Comparison of ENCODE assay signal across 19 cellular contexts in the genomic region with DNA sequence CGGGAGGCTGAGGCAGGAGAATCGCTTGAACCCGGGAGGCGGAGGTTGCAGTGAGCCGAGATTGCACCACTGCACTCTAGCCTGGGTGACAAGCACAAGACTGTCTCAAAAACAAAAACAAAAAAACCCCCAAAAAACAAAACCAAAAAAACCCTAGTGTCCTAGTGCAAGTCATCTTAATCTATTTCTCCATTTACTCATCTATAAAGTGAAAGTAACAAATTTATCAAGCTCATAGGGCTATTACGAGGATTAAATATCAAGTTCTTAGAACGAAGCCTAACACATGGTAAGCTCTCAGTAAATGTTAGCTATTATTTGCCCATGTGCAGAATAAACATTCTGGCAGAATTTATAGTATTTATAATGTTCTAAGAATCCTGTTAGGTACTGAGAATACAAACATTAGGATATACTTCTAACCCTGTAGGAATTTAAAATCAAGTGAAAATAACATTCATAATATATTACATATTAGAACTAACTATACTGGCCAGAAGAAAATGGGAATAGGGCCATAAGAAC. TPM values are rescaled to one million over a fixed set of nuclear protein-coding genes. Genes with fewer than 3 reads are reported as not detected.
A peak's percentile ranks its signal among the peaks of the same experiment; 100 is the strongest.
DNase-seq lines count a peak whose midpoint lies in the region; ATAC-seq, FAIRE-seq and TF ChIP-seq lines count a peak whose summit lies in the region.
"Had no signal": no experiment of that assay in that cellular context is flagged by ENCODE, and none has a peak within 500 bp of the region (broad histone marks: within the 10 kb centered on the region; RNA-seq: fewer than 3 reads in every experiment).

No MANE protein-coding gene starts in this region.

- H3K36me3 ChIP-seq in CD4-positive, CD25-positive, alpha-beta regulatory T cell (ENCODE audit: control insufficient read depth, insufficient read depth, low read length): peaks cover 37% of the 10 kb centered on the region
- H3K36me3 ChIP-seq in HEK293 (ENCODE audit: control insufficient read depth in 2 of 2, insufficient read depth in 1 of 2, low read length in 2 of 2) (peaks cover 24 to 36% of the 10 kb centered on the region in 2 experiments), prostate gland (peaks cover 0 to 7% of the 10 kb centered on the region in 2 donors), adrenal gland (replicated peaks in 1 of 2) (peaks cover 0 to 16% of the 10 kb centered on the region in 2 donors)

- H3K9me3 ChIP-seq in CD4-positive, CD25-positive, alpha-beta regulatory T cell (ENCODE audit: control insufficient read depth in 2 of 2, low read length in 2 of 2): no peaks in the 10 kb centered on the region
- H3K9me3 ChIP-seq in HEK293 (ENCODE audit: control insufficient read depth, insufficient read depth, low read depth, low read length) (no peaks in the 10 kb centered on the region), prostate gland (no peaks in the 10 kb centered on the region), adrenal gland (replicated peaks in 1 of 3) (no peaks in the 10 kb centered on the region)

- intact Hi-C loops in prostate gland (cut with DNase I) (no loop called here), adrenal gland (cut with DNase I) (no loop called here)

- no peak for TF ChIP-seq POLR2A in prostate gland (IDR thresholded peaks at IDR 0.05)
- TF ChIP-seq POLR2A in adrenal gland (IDR thresholded peaks at IDR 0.05): no peak

- peak overlapping the region; percentile 34 for H3K4me3 ChIP-seq in CD4-positive, CD25-positive, alpha-beta regulatory T cell (ENCODE audit: low read depth, low read length)
- H3K4me3 ChIP-seq in HEK293 (ENCODE audit: low read depth, low read length) (no peak overlapping the region), prostate gland (peak overlapping the region in 1 of 2 donors; percentile 5), adrenal gland (no peak overlapping the region)
- H3K4me3 ChIP-seq: coronary artery had no signal

- no peaks in the 10 kb centered on the region for H3K27me3 ChIP-seq in CD4-positive, CD25-positive, alpha-beta regulatory T cell (ENCODE audit: control insufficient read depth, insufficient read depth, low read length)
- no peaks in the 10 kb centered on the region for H3K27me3 ChIP-seq in prostate gland (replicated peaks; ENCODE audit: insufficient read depth)
- no peaks in the 10 kb centered on the region for H3K27me3 ChIP-seq in adrenal gland

- H3K27ac Mint-ChIP-seq in CD4-positive, CD25-positive, alpha-beta regulatory T cell: peak overlapping the region in 2 of 3 donors; percentile 38 to 45
- H3K27ac Mint-ChIP-seq in chondrocyte (ENCODE audit: unreplicated experiment): peak overlapping the region; percentile 85
- no peak overlapping the region for H3K27ac Mint-ChIP-seq in T-helper 2 cell treated with Interferon-gamma antibody and Interleukin-4, amounts not matched to agents 5 μg/mL and 100 μg/mL, for 36 hours
- H3K27ac Mint-ChIP-seq: brain had no signal

- H3K27me3 Mint-ChIP-seq in CD4-positive, CD25-positive, alpha-beta regulatory T cell: no peaks in the 10 kb centered on the region
- H3K27me3 Mint-ChIP-seq in chondrocyte (ENCODE audit: low read depth): no peaks in the 10 kb centered on the region
- H3K27me3 Mint-ChIP-seq in T-helper 2 cell treated with Interferon-gamma antibody and Interleukin-4, amounts not matched to agents 5 μg/mL and 100 μg/mL, for 36 hours (ENCODE audit: low read depth): no peaks in the 10 kb centered on the region
- H3K27me3 Mint-ChIP-seq: brain had no signal

- WGBS in prostate gland: 70% methylated on average over 7 of the region's 7 CpGs
- 76 to 86% (median 80%) methylated on average over 7 of the region's 7 CpGs for WGBS in adrenal gland, 4 donors

- H3K27ac ChIP-seq in CD4-positive, CD25-positive, alpha-beta regulatory T cell (ENCODE audit: insufficient read depth, low read length, poor library complexity, severe bottlenecking): no peak overlapping the region
- H3K27ac ChIP-seq in HEK293 (ENCODE audit: extremely low read depth, low read depth, low read length) (no peak overlapping the region), prostate gland (peak overlapping the region; percentile 56 to 80), adrenal gland (no peak overlapping the region)
- H3K27ac ChIP-seq: coronary artery had no signal

- no peaks in the 10 kb centered on the region for H3K4me1 ChIP-seq in CD4-positive, CD25-positive, alpha-beta regulatory T cell (ENCODE audit: control insufficient read depth, insufficient read depth, low read length, poor library complexity, severe bottlenecking)
- H3K4me1 ChIP-seq in HEK293 (ENCODE audit: control insufficient read depth, insufficient read depth, low read length): peaks cover 18% of the 10 kb centered on the region
- H3K4me1 ChIP-seq in prostate gland (replicated peaks): no peaks in the 10 kb centered on the region
- H3K4me1 ChIP-seq in adrenal gland (replicated peaks in 1 of 2): peaks cover 0 to 41% of the 10 kb centered on the region in 2 donors

- H3K4me1 Mint-ChIP-seq in CD4-positive, CD25-positive, alpha-beta regulatory T cell: peaks cover 46 to 53% (median 52%) of the 10 kb centered on the region in 4 donors
- peaks cover 55% of the 10 kb centered on the region for H3K4me1 Mint-ChIP-seq in chondrocyte (ENCODE audit: low read depth)
- H3K4me1 Mint-ChIP-seq in T-helper 2 cell treated with Interferon-gamma antibody and Interleukin-4, amounts not matched to agents 5 μg/mL and 100 μg/mL, for 36 hours (ENCODE audit: low read depth): peaks cover 10% of the 10 kb centered on the region

- FAIRE-seq in GM19239 (lab: Jason Lieb, UNC): no peak

- peak overlapping the region in 1 of 4 donors; percentile 46 for H3K4me3 Mint-ChIP-seq in CD4-positive, CD25-positive, alpha-beta regulatory T cell
- H3K4me3 Mint-ChIP-seq in chondrocyte (ENCODE audit: unreplicated experiment): no peak overlapping the region
- H3K4me3 Mint-ChIP-seq in T-helper 2 cell treated with Interferon-gamma antibody and Interleukin-4, amounts not matched to agents 5 μg/mL and 100 μg/mL, for 36 hours: no peak overlapping the region
- H3K4me3 Mint-ChIP-seq: brain had no signal

- POLR2A ChIA-PET in HEK293 (lab: Yijun Ruan, JAX): interaction anchor here (0.6 kb wide), 1 partner anchor 248 kb away, joined by 3 read pairs; no protein-coding TSS in a partner anchor

- DNase-seq in CD4-positive, CD25-positive, alpha-beta regulatory T cell: peak in 1 of 3 donors; percentile 19
- DNase-seq in chondrocyte (ENCODE audit: low spot score) (no peak), prostate gland (ENCODE audit: low spot score) (no peak), adrenal gland (no peak), GM19239 (ENCODE audit: insufficient read length, low spot score) (no peak)
- DNase-seq in T-helper 2 cell treated with Interferon-gamma antibody and Interleukin-4, amounts not matched to agents 5 μg/mL and 100 μg/mL, for 36 hours (ENCODE audit: low spot score): no peak
- DNase-seq: foreskin melanocyte; Karpas-422; NCI-H1092 treated with DMSO at 0.1 percent for 48 hours; NCI-H2107; NCI-H524; SHP77; stimulated activated naive CD4-positive, alpha-beta T cell treated with Interleukin-2 at 50 U/mL for 16 hours; T-helper 1 cell had no signal

- H3K36me3 Mint-ChIP-seq in CD4-positive, CD25-positive, alpha-beta regulatory T cell: peaks cover 40% of the 10 kb centered on the region
- H3K36me3 Mint-ChIP-seq in chondrocyte (ENCODE audit: low read depth): peaks cover 15% of the 10 kb centered on the region
- H3K36me3 Mint-ChIP-seq in T-helper 2 cell treated with Interferon-gamma antibody and Interleukin-4, amounts not matched to agents 5 μg/mL and 100 μg/mL, for 36 hours (ENCODE audit: low read depth): peaks cover 46% of the 10 kb centered on the region

- H3K9me3 Mint-ChIP-seq in CD4-positive, CD25-positive, alpha-beta regulatory T cell: no peaks in the 10 kb centered on the region
- no peaks in the 10 kb centered on the region for H3K9me3 Mint-ChIP-seq in chondrocyte (ENCODE audit: low read depth)
- no peaks in the 10 kb centered on the region for H3K9me3 Mint-ChIP-seq in T-helper 2 cell treated with Interferon-gamma antibody and Interleukin-4, amounts not matched to agents 5 μg/mL and 100 μg/mL, for 36 hours
- H3K9me3 Mint-ChIP-seq: activated naive CD4-positive, alpha-beta T cell treated with anti-CD3 and anti-CD28 coated beads, Interleukin-2, amount 50 U/mL, for 72 hours; brain had no signal

- no peak for ATAC-seq in CD4-positive, CD25-positive, alpha-beta regulatory T cell (ENCODE audit: low read depth in 2 of 2)
- ATAC-seq in GM21717 (IDR thresholded peaks at IDR 0.05; ENCODE audit: unreplicated experiment): no peak
- ATAC-seq: activated naive CD4-positive, alpha-beta T cell treated with anti-CD3 and anti-CD28 coated beads, Interleukin-2, amount 50 U/mL, for 72 hours had no signal

- CTCF ChIA-PET in HEK293 (lab: Yijun Ruan, JAX): interaction anchor here (0.7 to 1.5 kb wide), 2 partner anchors 9 to 461 kb away, joined by 4 to 5 read pairs; no protein-coding TSS in a partner anchor

- no peak for TF ChIP-seq CTCF in HEK293 (tag by site-specific recombination; IDR thresholded peaks at IDR 0.05)
- no peak for TF ChIP-seq CTCF in chondrocyte (IDR thresholded peaks at IDR 0.05)
- no peak for TF ChIP-seq CTCF in prostate gland (IDR thresholded peaks at IDR 0.05)
- no peak for TF ChIP-seq CTCF in adrenal gland (IDR thresholded peaks at IDR 0.05)

TF ChIP-seq in HEK293, 187 proteins besides CTCF, POLR2A, EP300 and RAD21:
- TF ChIP-seq, protein P1, sequence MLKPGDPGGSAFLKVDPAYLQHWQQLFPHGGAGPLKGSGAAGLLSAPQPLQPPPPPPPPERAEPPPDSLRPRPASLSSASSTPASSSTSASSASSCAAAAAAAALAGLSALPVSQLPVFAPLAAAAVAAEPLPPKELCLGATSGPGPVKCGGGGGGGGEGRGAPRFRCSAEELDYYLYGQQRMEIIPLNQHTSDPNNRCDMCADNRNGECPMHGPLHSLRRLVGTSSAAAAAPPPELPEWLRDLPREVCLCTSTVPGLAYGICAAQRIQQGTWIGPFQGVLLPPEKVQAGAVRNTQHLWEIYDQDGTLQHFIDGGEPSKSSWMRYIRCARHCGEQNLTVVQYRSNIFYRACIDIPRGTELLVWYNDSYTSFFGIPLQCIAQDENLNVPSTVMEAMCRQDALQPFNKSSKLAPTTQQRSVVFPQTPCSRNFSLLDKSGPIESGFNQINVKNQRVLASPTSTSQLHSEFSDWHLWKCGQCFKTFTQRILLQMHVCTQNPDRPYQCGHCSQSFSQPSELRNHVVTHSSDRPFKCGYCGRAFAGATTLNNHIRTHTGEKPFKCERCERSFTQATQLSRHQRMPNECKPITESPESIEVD (tag by site-specific recombination; IDR thresholded peaks at IDR 0.05): 0 out of 2 replicates have a peak, but pooled peaks have one; percentile 13
- TF ChIP-seq ZNF433 (tag by site-specific recombination; IDR thresholded peaks at IDR 0.05; ENCODE audit: low read depth): no peak

RNA-seq across cellular contexts. Expression of a gene that starts 45.0 kb away (rescaled TPM):
- 66.8 TPM for total RNA-seq in CD4-positive, CD25-positive, alpha-beta regulatory T cell
- 100 to 1,000 TPM; 108 to 130 (median 116) TPM for polyA plus RNA-seq in CD4-positive, CD25-positive, alpha-beta regulatory T cell
- total RNA-seq in chondrocyte: 95.2 to 110 TPM (median 106 TPM) in 3 replicates
- 100 to 1,000 TPM; 118 to 259 TPM for total RNA-seq in prostate gland
- total RNA-seq in adrenal gland: 100 to 1,000 TPM in 2 of 8 donors, 10 to 100 TPM in 6; 62.2 to 206 (median 87.6) TPM
- polyA plus RNA-seq in adrenal gland: 10 to 100 TPM; 27.8 to 61.6 (median 30.4) TPM

Comparison
In these comparisons a context has a peak if more than half of its experiments do, and no peak if none do; other contexts are left out.
1. H3K27ac ChIP-seq: peak in prostate gland (2 of 2); none in CD4-positive, CD25-positive, alpha-beta regulatory T cell (single experiment), HEK293 (single experiment) and adrenal gland (0 of 5).